3 cellular contexts compared by ENCODE assay signal in the genomic region with DNA sequence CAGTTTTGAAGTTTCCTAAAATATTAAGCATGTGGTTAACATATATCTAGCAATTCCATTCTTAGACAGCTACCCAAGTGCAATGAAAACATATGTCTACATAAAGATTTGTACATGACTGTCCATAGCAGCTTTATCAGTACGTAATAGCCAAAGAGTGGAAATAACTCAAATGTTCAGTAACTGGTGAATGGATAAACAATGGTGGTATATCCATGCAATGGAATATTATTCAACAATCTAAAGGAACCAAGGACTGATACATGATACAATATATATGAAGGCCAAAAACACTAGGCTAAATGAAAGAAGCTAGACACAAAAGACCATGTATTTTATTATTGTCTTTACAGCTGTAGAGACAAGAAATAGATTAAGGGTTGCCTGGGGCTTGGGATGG.
"Had no signal": no experiment of that assay in that cellular context is flagged by ENCODE, and none has a peak within 500 bp of the region (broad histone marks: within the 10 kb centered on the region; RNA-seq: fewer than 3 reads in every experiment).

No MANE protein-coding gene starts in this region.

- ATAC-seq: GM12878 had no signal

- H3K4me3 ChIP-seq: GM12878 had no signal

- DNase-seq: GDM1, GF-D8 had no signal
